11 cellular contexts compared by ENCODE assay signal in the genomic region with DNA sequence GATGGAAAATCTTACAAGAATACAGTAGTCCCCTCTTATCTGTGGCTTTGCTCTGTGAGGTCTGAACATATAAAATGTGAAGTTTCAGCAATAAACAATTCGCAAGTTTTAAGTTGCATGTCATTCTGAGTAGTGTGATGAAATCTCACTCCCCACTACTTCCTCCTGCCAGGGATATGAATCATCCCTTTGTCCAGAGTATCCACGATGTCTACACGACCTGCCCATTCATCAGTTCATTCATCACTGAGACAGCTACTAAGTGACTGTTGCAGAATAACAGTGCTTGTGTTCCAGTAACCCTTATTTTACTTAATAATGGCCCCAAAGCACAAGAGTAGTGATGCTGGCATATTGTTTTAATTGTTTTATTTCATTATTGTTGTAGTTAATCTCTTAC.
A peak's percentile ranks its signal among the peaks of the same experiment; 100 is the strongest.
DNase-seq lines count a peak whose midpoint lies in the region; ATAC-seq and TF ChIP-seq lines count a peak whose summit lies in the region.
"Had no signal": no experiment of that assay in that cellular context is flagged by ENCODE, and none has a peak within 500 bp of the region (broad histone marks: within the 10 kb centered on the region; RNA-seq: fewer than 3 reads in every experiment).

No MANE protein-coding gene starts in this region.

- ATAC-seq in gastroesophageal sphincter: peak; percentile 85

- H3K27ac ChIP-seq in gastroesophageal sphincter (no peak overlapping the region), Peyer's patch (no peak overlapping the region)
- H3K27ac ChIP-seq: neural progenitor cell had no signal

- TF ChIP-seq EP300 in gastroesophageal sphincter (IDR thresholded peaks at IDR 0.05): no peak

- DNase-seq in A172 (ENCODE audit: low spot score): peak; percentile 71
- peak; percentile 88 for DNase-seq in HT1080 (ENCODE audit: low read depth)
- peak; percentile 88 for DNase-seq in SKM-1 treated with dmso at 0.1 percent for 144 hours (lab: John Stamatoyannopoulos, UW; ENCODE audit: unreplicated experiment)
- no peak for DNase-seq in NCI-H748 treated with DMSO at 0.1 percent for 48 hours (lab: John Stamatoyannopoulos, UW)
- no peak for DNase-seq in T-helper 2 cell
- no peak for DNase-seq in KG1 (lab: John Stamatoyannopoulos, UW)
- no peak for DNase-seq in Peyer's patch
- DNase-seq: central memory CD4-positive, alpha-beta T cell; H9 had no signal

- H3K4me1 ChIP-seq in gastroesophageal sphincter: peaks cover 0 to 7% (median 0%) of the 10 kb centered on the region in 3 donors
- H3K4me1 ChIP-seq in Peyer's patch: no peaks in the 10 kb centered on the region

- 2 to 13% methylated on average over 3 of the region's 3 CpGs for whole genome bisulfite sequencing in gastroesophageal sphincter (ENCODE audit: low coverage in 1 of 2), 2 donors

- TF ChIP-seq CTCF in gastroesophageal sphincter (IDR thresholded peaks at IDR 0.05): no peak
- TF ChIP-seq CTCF in Peyer's patch (IDR thresholded peaks at IDR 0.05): no peak

- H3K4me3 ChIP-seq in gastroesophageal sphincter: no peak overlapping the region
- no peak overlapping the region for H3K4me3 ChIP-seq in Peyer's patch
- H3K4me3 ChIP-seq: neural progenitor cell had no signal

- H3K36me3 ChIP-seq in gastroesophageal sphincter (no peaks in the 10 kb centered on the region), Peyer's patch (no peaks in the 10 kb centered on the region)
- H3K36me3 ChIP-seq: neural progenitor cell had no signal

- TF ChIP-seq POLR2A in gastroesophageal sphincter (IDR thresholded peaks at IDR 0.05) (no peak), Peyer's patch (IDR thresholded peaks at IDR 0.05) (no peak)

- no peaks in the 10 kb centered on the region for H3K9me3 ChIP-seq in gastroesophageal sphincter
- H3K9me3 ChIP-seq in Peyer's patch: no peaks in the 10 kb centered on the region

- H3K27me3 ChIP-seq in gastroesophageal sphincter: no peaks in the 10 kb centered on the region
- no peaks in the 10 kb centered on the region for H3K27me3 ChIP-seq in Peyer's patch
- H3K27me3 ChIP-seq: neural progenitor cell had no signal

Comparison
In these comparisons a context has a peak if more than half of its experiments do, and no peak if none do; other contexts are left out.
1. DNase-seq: peak in A172 (single experiment), HT1080 (single experiment) and SKM-1 treated with dmso at 0.1 percent for 144 hours (single experiment); none in NCI-H748 treated with DMSO at 0.1 percent for 48 hours (single experiment), T-helper 2 cell (0 of 5), KG1 (single experiment) and Peyer's patch (0 of 3).